19 cellular contexts compared by ENCODE assay signal in the genomic region with DNA sequence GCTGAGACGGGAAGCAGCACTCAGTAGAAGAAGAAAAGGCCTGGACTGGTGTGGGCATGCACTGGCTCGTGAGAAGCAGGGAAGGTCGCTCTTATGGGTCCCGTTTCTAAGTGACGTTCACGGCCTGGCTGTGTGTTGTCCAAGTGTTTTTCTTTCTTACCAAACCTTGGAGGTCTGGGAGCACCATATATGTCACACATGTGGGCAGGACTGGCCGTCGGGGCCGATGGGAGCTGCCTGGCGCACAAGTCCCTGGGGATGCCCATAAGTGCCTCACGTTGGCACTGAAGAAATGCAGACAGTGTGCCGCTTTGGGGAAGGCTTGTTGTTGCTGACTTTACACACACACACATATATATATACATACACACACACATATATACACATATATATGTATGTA.
A peak's percentile ranks its signal among the peaks of the same experiment; 100 is the strongest.
DNase-seq lines count a peak whose midpoint lies in the region; ATAC-seq and TF ChIP-seq lines count a peak whose summit lies in the region.
"Had no signal": no experiment of that assay in that cellular context is flagged by ENCODE, and none has a peak within 500 bp of the region (broad histone marks: within the 10 kb centered on the region; RNA-seq: fewer than 3 reads in every experiment).

No MANE protein-coding gene starts in this region.

- no peak for TF ChIP-seq CTCF in natural killer cell (IDR thresholded peaks at IDR 0.05)

- H3K4me1 Mint-ChIP-seq in natural killer cell treated with Interleukin-12 subunit alpha and Interleukin-12 subunit beta and Interleukin-15 and Interleukin-18, amount 100 ng/mL, for 72 hours (ENCODE audit: low read depth in 2 of 2): peaks cover 27 to 31% of the 10 kb centered on the region in 2 donors
- H3K4me1 Mint-ChIP-seq in natural killer cell: no peaks in the 10 kb centered on the region
- peaks cover 66% of the 10 kb centered on the region for H3K4me1 Mint-ChIP-seq in dendritic cell treated with granulocyte-macrophage colony-stimulating factor and Interleukin-4, amounts not matched to agents 40 ng/mL and 50 ng/mL, for 4 days (ENCODE audit: low read depth)
- peaks cover 38% of the 10 kb centered on the region for H3K4me1 Mint-ChIP-seq in stimulated activated memory B cell treated with anti-CD40 and anti-IgM and Interleukin-4, amounts not matched to agents 10 μg/mL and 1 μg/mL and 100 μg/mL, for 72 hours

- intact Hi-C loops in natural killer cell (cut with micrococcal nuclease): no loop called here
- intact Hi-C loops in dendritic cell treated with granulocyte-macrophage colony-stimulating factor and Interleukin-4, amounts not matched to agents 40 ng/mL and 50 ng/mL, for 4 days (cut with micrococcal nuclease): no loop called here

- H3K36me3 Mint-ChIP-seq in natural killer cell treated with Interleukin-12 subunit alpha and Interleukin-12 subunit beta and Interleukin-15 and Interleukin-18, amount 100 ng/mL, for 72 hours: no peaks in the 10 kb centered on the region
- no peaks in the 10 kb centered on the region for H3K36me3 Mint-ChIP-seq in natural killer cell
- no peaks in the 10 kb centered on the region for H3K36me3 Mint-ChIP-seq in dendritic cell treated with granulocyte-macrophage colony-stimulating factor and Interleukin-4, amounts not matched to agents 40 ng/mL and 50 ng/mL, for 4 days (ENCODE audit: low read depth)
- no peaks in the 10 kb centered on the region for H3K36me3 Mint-ChIP-seq in stimulated activated memory B cell treated with anti-CD40 and anti-IgM and Interleukin-4, amounts not matched to agents 10 μg/mL and 1 μg/mL and 100 μg/mL, for 72 hours
- H3K36me3 Mint-ChIP-seq: CD4-positive, CD25-positive, alpha-beta regulatory T cell had no signal

- no peak for ATAC-seq in natural killer cell treated with Interleukin-12 subunit alpha and Interleukin-12 subunit beta and Interleukin-15 and Interleukin-18, amount 100 ng/mL, for 72 hours
- ATAC-seq in natural killer cell: no peak
- no peak for ATAC-seq in stimulated activated memory B cell treated with anti-CD40 and anti-IgM and Interleukin-4, amounts not matched to agents 10 μg/mL and 1 μg/mL and 100 μg/mL, for 72 hours
- ATAC-seq in HG03159 (IDR thresholded peaks at IDR 0.05; ENCODE audit: unreplicated experiment): no peak
- ATAC-seq: A549; CD8-positive, alpha-beta T cell had no signal

- peaks cover 0 to 17% of the 10 kb centered on the region in 2 donors for H3K27me3 Mint-ChIP-seq in natural killer cell treated with Interleukin-12 subunit alpha and Interleukin-12 subunit beta and Interleukin-15 and Interleukin-18, amount 100 ng/mL, for 72 hours
- peaks cover 4 to 11% of the 10 kb centered on the region in 2 donors for H3K27me3 Mint-ChIP-seq in natural killer cell (ENCODE audit: low read depth in 2 of 2)
- H3K27me3 Mint-ChIP-seq in dendritic cell treated with granulocyte-macrophage colony-stimulating factor and Interleukin-4, amounts not matched to agents 40 ng/mL and 50 ng/mL, for 4 days: peaks cover 8% of the 10 kb centered on the region
- peaks cover 8% of the 10 kb centered on the region for H3K27me3 Mint-ChIP-seq in stimulated activated memory B cell treated with anti-CD40 and anti-IgM and Interleukin-4, amounts not matched to agents 10 μg/mL and 1 μg/mL and 100 μg/mL, for 72 hours
- H3K27me3 Mint-ChIP-seq: CD4-positive, CD25-positive, alpha-beta regulatory T cell had no signal

- no peak overlapping the region for H3K4me3 Mint-ChIP-seq in natural killer cell treated with Interleukin-12 subunit alpha and Interleukin-12 subunit beta and Interleukin-15 and Interleukin-18, amount 100 ng/mL, for 72 hours
- H3K4me3 Mint-ChIP-seq in natural killer cell: no peak overlapping the region
- H3K4me3 Mint-ChIP-seq in dendritic cell treated with granulocyte-macrophage colony-stimulating factor and Interleukin-4, amounts not matched to agents 40 ng/mL and 50 ng/mL, for 4 days: no peak overlapping the region
- H3K4me3 Mint-ChIP-seq in stimulated activated memory B cell treated with anti-CD40 and anti-IgM and Interleukin-4, amounts not matched to agents 10 μg/mL and 1 μg/mL and 100 μg/mL, for 72 hours: no peak overlapping the region
- H3K4me3 Mint-ChIP-seq: CD8-positive, alpha-beta T cell had no signal

- H3K9me3 Mint-ChIP-seq in natural killer cell treated with Interleukin-12 subunit alpha and Interleukin-12 subunit beta and Interleukin-15 and Interleukin-18, amount 100 ng/mL, for 72 hours: no peaks in the 10 kb centered on the region
- no peaks in the 10 kb centered on the region for H3K9me3 Mint-ChIP-seq in natural killer cell
- H3K9me3 Mint-ChIP-seq in dendritic cell treated with granulocyte-macrophage colony-stimulating factor and Interleukin-4, amounts not matched to agents 40 ng/mL and 50 ng/mL, for 4 days: no peaks in the 10 kb centered on the region
- H3K9me3 Mint-ChIP-seq in stimulated activated memory B cell treated with anti-CD40 and anti-IgM and Interleukin-4, amounts not matched to agents 10 μg/mL and 1 μg/mL and 100 μg/mL, for 72 hours: no peaks in the 10 kb centered on the region
- H3K9me3 Mint-ChIP-seq: CD8-positive, alpha-beta T cell had no signal

- H3K27ac Mint-ChIP-seq in natural killer cell treated with Interleukin-12 subunit alpha and Interleukin-12 subunit beta and Interleukin-15 and Interleukin-18, amount 100 ng/mL, for 72 hours: peak overlapping the region in 1 of 2 donors; percentile 10
- H3K27ac Mint-ChIP-seq in natural killer cell: no peak overlapping the region
- H3K27ac Mint-ChIP-seq in dendritic cell treated with granulocyte-macrophage colony-stimulating factor and Interleukin-4, amounts not matched to agents 40 ng/mL and 50 ng/mL, for 4 days: peak overlapping the region; percentile 18
- H3K27ac Mint-ChIP-seq in stimulated activated memory B cell treated with anti-CD40 and anti-IgM and Interleukin-4, amounts not matched to agents 10 μg/mL and 1 μg/mL and 100 μg/mL, for 72 hours: peak overlapping the region; percentile 17
- H3K27ac Mint-ChIP-seq: CD8-positive, alpha-beta T cell had no signal

- peak; percentile 22 for DNase-seq in natural killer cell treated with Interleukin-12 subunit alpha and Interleukin-12 subunit beta and Interleukin-15 and Interleukin-18, amount 100 ng/mL, for 72 hours (ENCODE audit: low spot score)
- DNase-seq in natural killer cell: no peak
- DNase-seq in activated naive CD4-positive, alpha-beta T cell treated with anti-CD3 and anti-CD28 coated beads, Interleukin-2, amount 50 U/mL, for 16 hours: no peak
- DNase-seq: 8988T; ACHN; AML-193; BE2C; Caco-2; CD4-positive, CD25-positive, alpha-beta regulatory T cell; CD8-positive, alpha-beta T cell; DMS153; DND-41; GM23248; H7; HCEC 1CT had no signal

Comparison
In these comparisons a context has a peak if more than half of its experiments do, and no peak if none do; other contexts are left out.
1. H3K27ac Mint-ChIP-seq: peak in dendritic cell treated with granulocyte-macrophage colony-stimulating factor and Interleukin-4, amounts not matched to agents 40 ng/mL and 50 ng/mL, for 4 days (single experiment) and stimulated activated memory B cell treated with anti-CD40 and anti-IgM and Interleukin-4, amounts not matched to agents 10 μg/mL and 1 μg/mL and 100 μg/mL, for 72 hours (single experiment); none in natural killer cell (0 of 2).